ENCODE assay signal across 17 cellular contexts in genomic region chrX:37752941-37753340, GRCh38. TPM values are rescaled to one million over a fixed set of nuclear protein-coding genes. Genes with fewer than 3 reads are reported as not detected.
DNase-seq lines count a peak whose midpoint lies in the region; ATAC-seq, FAIRE-seq and TF ChIP-seq lines count a peak whose summit lies in the region.
"Had no signal": no experiment of that assay in that cellular context is flagged by ENCODE, and none has a peak within 500 bp of the region (broad histone marks: within the 10 kb centered on the region; RNA-seq: fewer than 3 reads in every experiment).

No MANE protein-coding gene starts in this region.

- H3K27me3 ChIP-seq in spleen (replicated peaks in 1 of 7), result no peaks in the 10 kb centered on the region
- no peaks in the 10 kb centered on the region for H3K27me3 ChIP-seq in gastrocnemius medialis
- H3K27me3 ChIP-seq: transverse colon had no signal

- peak; percentile 59 for ATAC-seq in activated CD8-positive, alpha-beta memory T cell treated with anti-CD3 and anti-CD28 coated beads, Interleukin-2, amount 10 ng/mL, durations not matched to agents 7 days and 5 days
- ATAC-seq in gastrocnemius medialis, result no peak
- ATAC-seq: Panc1 had no signal

- DNase-seq in activated CD8-positive, alpha-beta memory T cell treated with anti-CD3 and anti-CD28 coated beads, Interleukin-2, amount 10 ng/mL, durations not matched to agents 7 days and 5 days, result no peak
- DNase-seq in activated CD8-positive, alpha-beta memory T cell treated with anti-CD3 and anti-CD28 coated beads, Interleukin-2, amount 50 U/mL, for 48 hours, result no peak
- peak; percentile 60 for DNase-seq in MV-4-11 (lab: John Stamatoyannopoulos, UW)
- no peak for DNase-seq in spleen
- DNase-seq in hypothalamus (lab: John Stamatoyannopoulos, UW), result no peak
- no peak for DNase-seq in GM12891 (ENCODE audit: insufficient read length, low spot score)
- no peak for DNase-seq in gastrocnemius medialis
- DNase-seq: activated CD4-positive, alpha-beta T cell treated with anti-CD3 and anti-CD28 coated beads, Interleukin-2, amount 50 U/mL, for 4 hours; dermis blood vessel endothelial cell; foreskin fibroblast; HCEC 1CT; NCI-H524 treated with DMSO at 0.1 percent for 48 hours; transverse colon had no signal

- H3K27ac ChIP-seq in spleen (peak overlapping the region in 6 of 8 donors; percentile 75 to 86 (median 82)), gastrocnemius medialis (no peak overlapping the region)
- H3K27ac ChIP-seq: SK-N-MC, transverse colon had no signal

- H3K4me1 ChIP-seq in spleen (peaks cover 15 to 48% (median 36%) of the 10 kb centered on the region in 6 donors), gastrocnemius medialis (no peaks in the 10 kb centered on the region)
- H3K4me1 ChIP-seq: transverse colon had no signal

- TF ChIP-seq POLR2A in spleen (IDR thresholded peaks at IDR 0.05), result no peak
- no peak for TF ChIP-seq POLR2A in GM12891 (IDR thresholded peaks at IDR 0.05; ENCODE audit: low read depth, low read length)
- TF ChIP-seq POLR2A in gastrocnemius medialis (IDR thresholded peaks at IDR 0.05), result no peak

- H3K4me1 Mint-ChIP-seq in activated CD8-positive, alpha-beta memory T cell treated with anti-CD3 and anti-CD28 coated beads, Interleukin-2, amount 10 ng/mL, durations not matched to agents 7 days and 5 days, result peaks cover 18% of the 10 kb centered on the region
- H3K4me1 Mint-ChIP-seq in T-helper 1 cell treated with Interleukin-12 subunit alpha and Interleukin-12 subunit beta and Interleukin-4 antibody, amounts not matched to agents 30 μg/mL and 1 μg/mL, for 36 hours (ENCODE audit: low read depth), result peaks cover 6% of the 10 kb centered on the region

- H3K36me3 ChIP-seq in spleen (no peaks in the 10 kb centered on the region), gastrocnemius medialis (no peaks in the 10 kb centered on the region)
- H3K36me3 ChIP-seq: transverse colon had no signal

- no peak overlapping the region for H3K4me3 ChIP-seq in spleen
- H3K4me3 ChIP-seq in gastrocnemius medialis, result no peak overlapping the region
- H3K4me3 ChIP-seq: SK-N-MC, transverse colon had no signal

- H3K4me3 Mint-ChIP-seq in activated CD8-positive, alpha-beta memory T cell treated with anti-CD3 and anti-CD28 coated beads, Interleukin-2, amount 10 ng/mL, durations not matched to agents 7 days and 5 days, result peak overlapping the region; percentile 26
- no peak overlapping the region for H3K4me3 Mint-ChIP-seq in T-helper 1 cell treated with Interleukin-12 subunit alpha and Interleukin-12 subunit beta and Interleukin-4 antibody, amounts not matched to agents 30 μg/mL and 1 μg/mL, for 36 hours

- CTCF ChIA-PET in activated CD8-positive, alpha-beta memory T cell treated with anti-CD3 and anti-CD28 coated beads, Interleukin-2, amount 10 ng/mL, durations not matched to agents 7 days and 5 days (lab: Charles Lee), result interaction anchor here (1.1 to 2.2 kb wide), 6 partner anchors 9 to 180 kb away, joined by 3 to 9 read pairs (median 4); no protein-coding TSS in a partner anchor

- no peak for TF ChIP-seq CTCF in spleen (IDR thresholded peaks at IDR 0.05 in 8 of 11, conservative IDR thresholded peaks at IDR 0.05 in 3 of 11)
- TF ChIP-seq CTCF in gastrocnemius medialis (IDR thresholded peaks at IDR 0.05 in 4 of 5, conservative IDR thresholded peaks at IDR 0.05 in 1 of 5), result no peak

- H3K27me3 Mint-ChIP-seq in activated CD8-positive, alpha-beta memory T cell treated with anti-CD3 and anti-CD28 coated beads, Interleukin-2, amount 10 ng/mL, durations not matched to agents 7 days and 5 days, result no peaks in the 10 kb centered on the region
- H3K27me3 Mint-ChIP-seq in T-helper 1 cell treated with Interleukin-12 subunit alpha and Interleukin-12 subunit beta and Interleukin-4 antibody, amounts not matched to agents 30 μg/mL and 1 μg/mL, for 36 hours (ENCODE audit: low read depth), result no peaks in the 10 kb centered on the region

- intact Hi-C loops in spleen (cut with DNase I; ENCODE audit: low total_unique reads), result no loop called here
- intact Hi-C loops in gastrocnemius medialis (cut with DNase I; ENCODE audit: low total_unique reads), result no loop called here

- no peak for FAIRE-seq in GM12891 (lab: Jason Lieb, UNC)
- FAIRE-seq: A204.1 had no signal

- no peak overlapping the region for H3K27ac Mint-ChIP-seq in activated CD8-positive, alpha-beta memory T cell treated with anti-CD3 and anti-CD28 coated beads, Interleukin-2, amount 10 ng/mL, durations not matched to agents 7 days and 5 days
- H3K27ac Mint-ChIP-seq in T-helper 1 cell treated with Interleukin-12 subunit alpha and Interleukin-12 subunit beta and Interleukin-4 antibody, amounts not matched to agents 30 μg/mL and 1 μg/mL, for 36 hours, result peak overlapping the region; percentile 18

- H3K36me3 Mint-ChIP-seq in activated CD8-positive, alpha-beta memory T cell treated with anti-CD3 and anti-CD28 coated beads, Interleukin-2, amount 10 ng/mL, durations not matched to agents 7 days and 5 days, result peaks cover 4% of the 10 kb centered on the region
- H3K36me3 Mint-ChIP-seq in T-helper 1 cell treated with Interleukin-12 subunit alpha and Interleukin-12 subunit beta and Interleukin-4 antibody, amounts not matched to agents 30 μg/mL and 1 μg/mL, for 36 hours (ENCODE audit: low read depth), result peaks cover 2% of the 10 kb centered on the region

- no peaks in the 10 kb centered on the region for H3K9me3 ChIP-seq in spleen
- H3K9me3 ChIP-seq in gastrocnemius medialis, result no peaks in the 10 kb centered on the region
- H3K9me3 ChIP-seq: transverse colon had no signal

- in situ Hi-C loops in gastrocnemius medialis (cut with MboI; ENCODE audit: low sequenced_read_pairs in 4 of 4), result no loop called here

- H3K9me3 Mint-ChIP-seq in activated CD8-positive, alpha-beta memory T cell treated with anti-CD3 and anti-CD28 coated beads, Interleukin-2, amount 10 ng/mL, durations not matched to agents 7 days and 5 days (ENCODE audit: low read depth), result no peaks in the 10 kb centered on the region
- H3K9me3 Mint-ChIP-seq in T-helper 1 cell treated with Interleukin-12 subunit alpha and Interleukin-12 subunit beta and Interleukin-4 antibody, amounts not matched to agents 30 μg/mL and 1 μg/mL, for 36 hours, result peaks cover 4% of the 10 kb centered on the region

TF ChIP-seq in GM12891, 5 proteins besides CTCF, POLR2A, EP300 and RAD21:
- TF ChIP-seq POU2F2 (IDR thresholded peaks at IDR 0.05; ENCODE audit: low read depth, low read length) (no peak), SPI1 (IDR thresholded peaks at IDR 0.05; ENCODE audit: low read depth, low read length) (no peak), TAF1 (IDR thresholded peaks at IDR 0.05; ENCODE audit: low read depth, low read length) (no peak), PAX5 (IDR thresholded peaks at IDR 0.05; ENCODE audit: insufficient read depth, low read length, severe bottlenecking) (no peak), POLR2AphosphoS5 (IDR thresholded peaks at IDR 0.05; ENCODE audit: low read depth, low read length) (no peak)

RNA-seq across cellular contexts. Expression of gene CYBB, which starts 26.9 kb away (rescaled TPM):
- total RNA-seq in activated CD8-positive, alpha-beta memory T cell treated with anti-CD3 and anti-CD28 coated beads, Interleukin-2, amount 10 ng/mL, durations not matched to agents 7 days and 5 days, result not detected
- total RNA-seq in spleen (100 to 1,000 TPM; 129 to 231 (median 200) TPM), gastrocnemius medialis (1 to 10 TPM; 1.8 to 6.7 (median 5.1) TPM)
- 10 to 100 TPM; 30.5 to 38.7 (median 35.5) TPM for polyA plus RNA-seq in spleen
- 24.7 TPM for polyA plus RNA-seq in GM12891 (2012; ENCODE audit: low read depth, missing spikeins)
- total RNA-seq: dermis blood vessel endothelial cell had no signal

Comparison
In these comparisons a context has a peak if more than half of its experiments do, and no peak if none do; other contexts are left out.
1. H3K27ac ChIP-seq: peak in spleen (6 of 8); none in gastrocnemius medialis (0 of 4).
2. RNA of gene CYBB, which starts 26.9 kb away (total RNA-seq): 129 to 231 TPM in spleen; 1.8 to 6.7 TPM in gastrocnemius medialis and not detected in activated CD8-positive, alpha-beta memory T cell treated with anti-CD3 and anti-CD28 coated beads, Interleukin-2, amount 10 ng/mL, durations not matched to agents 7 days and 5 days; every median in the first group is over 10 times any median in the second.